Comparison of ENCODE assay signal across 8 cellular contexts in genomic region chr9:106862115-106862945, GRCh38. TPM values are rescaled to one million over a fixed set of nuclear protein-coding genes. Genes with fewer than 3 reads are reported as not detected.
DNase-seq lines count a peak whose midpoint lies in the region; ATAC-seq and TF ChIP-seq lines count a peak whose summit lies in the region.

No MANE protein-coding gene starts in this region.

- peak; percentile 76 for DNase-seq in BE2C
- DNase-seq in H7 = peak; percentile 73
- peak; percentile 75 for DNase-seq in SK-N-DZ (ENCODE audit: low spot score)
- no peak for DNase-seq in fibroblast of mammary gland (ENCODE audit: low read depth)
- DNase-seq in natural killer cell treated with Interleukin-12 subunit alpha and Interleukin-12 subunit beta and Interleukin-15 and Interleukin-18, amount 100 ng/mL, for 72 hours (ENCODE audit: low spot score) = no peak
- DNase-seq in activated CD8-positive, alpha-beta memory T cell treated with anti-CD3 and anti-CD28 coated beads for 24 hours = no peak

- peaks cover 26 to 42% of the 10 kb centered on the region in 2 donors for H3K4me1 Mint-ChIP-seq in natural killer cell treated with Interleukin-12 subunit alpha and Interleukin-12 subunit beta and Interleukin-15 and Interleukin-18, amount 100 ng/mL, for 72 hours (ENCODE audit: low read depth in 2 of 2)

- H3K36me3 ChIP-seq in BE2C (no peaks in the 10 kb centered on the region), H7 (replicated peaks; ENCODE audit: control insufficient read depth, insufficient read depth, low read length) (no peaks in the 10 kb centered on the region)

- ATAC-seq in natural killer cell treated with Interleukin-12 subunit alpha and Interleukin-12 subunit beta and Interleukin-15 and Interleukin-18, amount 100 ng/mL, for 72 hours = no peak
- ATAC-seq in GM21619 (IDR thresholded peaks at IDR 0.05; ENCODE audit: unreplicated experiment) (no peak), GM18517 (IDR thresholded peaks at IDR 0.05; ENCODE audit: unreplicated experiment) (no peak)

- H3K4me3 Mint-ChIP-seq in natural killer cell treated with Interleukin-12 subunit alpha and Interleukin-12 subunit beta and Interleukin-15 and Interleukin-18, amount 100 ng/mL, for 72 hours = peak overlapping the region; percentile 77

- TF ChIP-seq CTCF in BE2C (IDR thresholded peaks at IDR 0.05; ENCODE audit: low read depth, low read length) (peak; percentile 37), fibroblast of mammary gland (conservative IDR thresholded peaks at IDR 0.05; ENCODE audit: control insufficient read depth, insufficient read depth, low read depth, low read length) (peak; percentile 28)

- no peaks in the 10 kb centered on the region for H3K9me3 ChIP-seq in BE2C

- H3K27me3 ChIP-seq in BE2C (peaks cover 14% of the 10 kb centered on the region), H7 (ENCODE audit: control insufficient read depth, insufficient read depth, low read length) (no peaks in the 10 kb centered on the region)

- no peaks in the 10 kb centered on the region for H3K4me1 ChIP-seq in BE2C

- H3K36me3 Mint-ChIP-seq in natural killer cell treated with Interleukin-12 subunit alpha and Interleukin-12 subunit beta and Interleukin-15 and Interleukin-18, amount 100 ng/mL, for 72 hours = peaks cover 19% of the 10 kb centered on the region

- H3K4me3 ChIP-seq in BE2C (ENCODE audit: low read depth, low read length) (peak overlapping the region; percentile 94), H7 (ENCODE audit: insufficient read depth, low read depth, low read length) (peak overlapping the region; percentile 87), fibroblast of mammary gland (ENCODE audit: control insufficient read depth, low read depth, low read length) (peak overlapping the region; percentile 83)

- peaks cover 54 to 79% of the 10 kb centered on the region in 2 donors for H3K27me3 Mint-ChIP-seq in natural killer cell treated with Interleukin-12 subunit alpha and Interleukin-12 subunit beta and Interleukin-15 and Interleukin-18, amount 100 ng/mL, for 72 hours

- H3K27ac Mint-ChIP-seq in natural killer cell treated with Interleukin-12 subunit alpha and Interleukin-12 subunit beta and Interleukin-15 and Interleukin-18, amount 100 ng/mL, for 72 hours = no peak overlapping the region

- H3K9me3 Mint-ChIP-seq in natural killer cell treated with Interleukin-12 subunit alpha and Interleukin-12 subunit beta and Interleukin-15 and Interleukin-18, amount 100 ng/mL, for 72 hours = no peaks in the 10 kb centered on the region

RNA-seq across cellular contexts. Expression of gene ZNF462, which starts 0.6 kb away (rescaled TPM):
- polyA plus RNA-seq in BE2C (2012; ENCODE audit: insufficient read depth, insufficient read length, low read depth) = 19.5 TPM
- 34.7 and 36.4 TPM in 2 replicates for total RNA-seq in H7 (2014; rRNA removed; shearing (Covaris generic))
- 3.8 and 4.0 TPM in 2 replicates for polyA plus RNA-seq in SK-N-DZ (2014; cell fraction: cytosol; rRNA removed)
- 1.8 and 3.3 TPM in 2 replicates for polyA plus RNA-seq in SK-N-DZ (2014; cell fraction: nucleus; rRNA removed)
- total RNA-seq in natural killer cell treated with Interleukin-12 subunit alpha and Interleukin-12 subunit beta and Interleukin-15 and Interleukin-18, amount 100 ng/mL, for 72 hours = under 1 TPM in 1 of 2 donors, not detected in 1; 0.31 TPM

Comparison
In these comparisons a context has a peak if more than half of its experiments do, and no peak if none do; other contexts are left out.
1. DNase-seq: peak in BE2C (single experiment), H7 (single experiment) and SK-N-DZ (single experiment); none in fibroblast of mammary gland (single experiment), natural killer cell treated with Interleukin-12 subunit alpha and Interleukin-12 subunit beta and Interleukin-15 and Interleukin-18, amount 100 ng/mL, for 72 hours (single experiment) and activated CD8-positive, alpha-beta memory T cell treated with anti-CD3 and anti-CD28 coated beads for 24 hours (single experiment).
2. RNA of gene ZNF462, which starts 0.6 kb away (total RNA-seq): 34.7 to 36.4 TPM in H7; 0.31 TPM in natural killer cell treated with Interleukin-12 subunit alpha and Interleukin-12 subunit beta and Interleukin-15 and Interleukin-18, amount 100 ng/mL, for 72 hours; every median in the first group is over 10 times any median in the second.
3. Peak in every context shown above with its lines, with median percentiles within 50 percentile points of each other: H3K4me3 ChIP-seq.